Comparison of ENCODE assay signal across 21 cellular contexts in the genomic region with DNA sequence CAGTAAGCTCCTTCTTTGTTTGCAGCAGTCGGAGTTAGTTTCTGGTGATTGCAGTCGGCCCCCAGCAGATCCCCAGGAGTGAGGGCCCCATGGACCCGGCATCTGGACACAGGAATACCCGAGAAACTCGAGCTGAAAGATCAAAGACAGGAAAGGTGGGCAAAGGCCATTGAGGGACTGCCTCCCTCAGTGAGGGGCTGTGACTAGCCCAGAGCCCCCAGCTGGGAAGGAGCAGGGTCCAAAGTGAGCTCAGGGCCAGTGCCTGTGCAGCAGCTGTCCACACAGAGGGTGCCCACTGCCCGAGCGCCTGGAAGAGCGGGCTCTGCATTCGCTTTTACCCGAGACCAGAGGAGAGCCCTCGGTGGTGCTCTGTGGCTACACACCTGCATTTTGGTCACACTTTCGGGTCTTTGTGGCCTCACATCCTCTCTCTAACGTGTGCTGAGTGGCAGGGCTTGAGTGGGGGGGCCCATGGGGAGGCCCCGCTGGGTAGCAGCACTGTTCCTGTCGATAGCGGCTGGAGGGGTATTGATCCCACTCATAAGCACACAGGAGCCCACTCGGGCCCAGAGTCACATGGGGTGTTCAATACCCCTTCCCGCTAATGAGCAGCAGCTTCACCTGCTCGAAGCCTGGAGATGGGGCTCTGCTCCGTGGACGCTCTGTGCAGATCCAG.
A peak's percentile ranks its signal among the peaks of the same experiment; 100 is the strongest.
DNase-seq lines count a peak whose midpoint lies in the region; ATAC-seq and TF ChIP-seq lines count a peak whose summit lies in the region.
"Had no signal": no experiment of that assay in that cellular context is flagged by ENCODE, and none has a peak within 500 bp of the region (broad histone marks: within the 10 kb centered on the region; RNA-seq: fewer than 3 reads in every experiment).

No MANE protein-coding gene starts in this region.

- TF ChIP-seq CTCF in MM.1S (IDR thresholded peaks at IDR 0.05; ENCODE audit: low read length), result no peak

- H3K36me3 Mint-ChIP-seq in activated CD8-positive, alpha-beta memory T cell treated with anti-CD3 and anti-CD28 coated beads, Interleukin-2, amount 10 ng/mL, durations not matched to agents 7 days and 5 days, result no peaks in the 10 kb centered on the region
- H3K36me3 Mint-ChIP-seq: CD8-positive, alpha-beta T cell had no signal

- no peak overlapping the region for H3K4me2 ChIP-seq in MM.1S (ENCODE audit: low read depth, low read length)
- H3K4me2 ChIP-seq: BLaER1 treated with 17β-estradiol and CSF1 and Interleukin-3, amounts not matched to agents 10 nM and 100 nM; PC-9 had no signal

- H3K27ac Mint-ChIP-seq in activated CD8-positive, alpha-beta memory T cell treated with anti-CD3 and anti-CD28 coated beads, Interleukin-2, amount 10 ng/mL, durations not matched to agents 7 days and 5 days, result no peak overlapping the region
- H3K27ac Mint-ChIP-seq: CD8-positive, alpha-beta T cell had no signal

- no peaks in the 10 kb centered on the region for H3K79me2 ChIP-seq in MM.1S (ENCODE audit: low read length)

- no peaks in the 10 kb centered on the region for H4K20me1 ChIP-seq in MM.1S (ENCODE audit: insufficient read depth, low read length)
- H4K20me1 ChIP-seq: BLaER1 treated with 17β-estradiol and CSF1 and Interleukin-3, amounts not matched to agents 10 nM and 100 nM had no signal

- H3K4me3 ChIP-seq in MM.1S (ENCODE audit: low read length), result no peak overlapping the region
- H3K4me3 ChIP-seq: BLaER1 treated with 17β-estradiol and CSF1 and Interleukin-3, amounts not matched to agents 10 nM and 100 nM; PC-9; SJCRH30 had no signal

- H3K36me3 ChIP-seq in MM.1S (replicated peaks; ENCODE audit: insufficient read depth, low read length), result no peaks in the 10 kb centered on the region
- H3K36me3 ChIP-seq: BLaER1 treated with 17β-estradiol and CSF1 and Interleukin-3, amounts not matched to agents 10 nM and 100 nM; SJCRH30 had no signal

- H3K9me3 Mint-ChIP-seq in activated CD8-positive, alpha-beta memory T cell treated with anti-CD3 and anti-CD28 coated beads, Interleukin-2, amount 10 ng/mL, durations not matched to agents 7 days and 5 days (ENCODE audit: low read depth), result no peaks in the 10 kb centered on the region
- H3K9me3 Mint-ChIP-seq: CD8-positive, alpha-beta T cell had no signal

- peak; percentile 16 for DNase-seq in activated CD8-positive, alpha-beta memory T cell treated with anti-CD3 and anti-CD28 coated beads, Interleukin-2, amount 10 ng/mL, durations not matched to agents 7 days and 5 days
- DNase-seq in activated CD8-positive, alpha-beta memory T cell treated with anti-CD3 and anti-CD28 coated beads, Interleukin-2, amount 50 U/mL, for 4 hours, result no peak
- peak; percentile 39 for DNase-seq in MM.1S
- peak; percentile 86 for DNase-seq in mesenteric fat pad (ENCODE audit: low spot score)
- DNase-seq in ureter (ENCODE audit: low spot score), result peak; percentile 31
- DNase-seq in SW480 (ENCODE audit: low spot score), result no peak
- no peak for DNase-seq in NCI-H2171 (lab: John Stamatoyannopoulos, UW)
- no peak for DNase-seq in NCI-H1092 treated with DMSO at 0.1 percent for 48 hours (lab: John Stamatoyannopoulos, UW)
- DNase-seq: 8988T, DMS153, GOT3, Kasumi-1, NCI-H1048, NCI-H1436, NCI-H187 treated with DMSO at 0.1 percent for 48 hours, NCI-H2107, PC-9, SJCRH30 had no signal

- H3K27me3 Mint-ChIP-seq in activated CD8-positive, alpha-beta memory T cell treated with anti-CD3 and anti-CD28 coated beads, Interleukin-2, amount 10 ng/mL, durations not matched to agents 7 days and 5 days, result no peaks in the 10 kb centered on the region

- CTCF ChIA-PET in activated CD8-positive, alpha-beta memory T cell treated with anti-CD3 and anti-CD28 coated beads, Interleukin-2, amount 10 ng/mL, durations not matched to agents 7 days and 5 days (lab: Charles Lee), result no interaction called here

- H2AFZ ChIP-seq in MM.1S (ENCODE audit: low read length), result no peak overlapping the region
- H2AFZ ChIP-seq: PC-9 had no signal

- no peak for ATAC-seq in activated CD8-positive, alpha-beta memory T cell treated with anti-CD3 and anti-CD28 coated beads, Interleukin-2, amount 10 ng/mL, durations not matched to agents 7 days and 5 days
- ATAC-seq: CD8-positive, alpha-beta T cell; HCT116 had no signal

- H3K9me3 ChIP-seq in MM.1S (replicated peaks; ENCODE audit: insufficient read depth, low read length), result no peaks in the 10 kb centered on the region
- H3K9me3 ChIP-seq: BLaER1 treated with 17β-estradiol and CSF1 and Interleukin-3, amounts not matched to agents 10 nM and 100 nM; SJCRH30 had no signal

- peaks cover 36% of the 10 kb centered on the region for H3K27me3 ChIP-seq in MM.1S (replicated peaks; ENCODE audit: insufficient read depth, low read length)
- H3K27me3 ChIP-seq: BLaER1 treated with 17β-estradiol and CSF1 and Interleukin-3, amounts not matched to agents 10 nM and 100 nM; SJCRH30 had no signal

- H3K27ac ChIP-seq in MM.1S (ENCODE audit: low read length), result no peak overlapping the region
- H3K27ac ChIP-seq: BLaER1 treated with 17β-estradiol and CSF1 and Interleukin-3, amounts not matched to agents 10 nM and 100 nM; PC-9; SJCRH30 had no signal

- H3F3A ChIP-seq in MM.1S (ENCODE audit: insufficient read depth, low read length), result no peaks in the 10 kb centered on the region

- no peaks in the 10 kb centered on the region for H3K9me2 ChIP-seq in MM.1S (replicated peaks; ENCODE audit: insufficient read depth, low read length)

- H3K4me1 Mint-ChIP-seq in activated CD8-positive, alpha-beta memory T cell treated with anti-CD3 and anti-CD28 coated beads, Interleukin-2, amount 10 ng/mL, durations not matched to agents 7 days and 5 days, result no peaks in the 10 kb centered on the region

- no peaks in the 10 kb centered on the region for H3K4me1 ChIP-seq in MM.1S (ENCODE audit: low read length)
- H3K4me1 ChIP-seq: BLaER1 treated with 17β-estradiol and CSF1 and Interleukin-3, amounts not matched to agents 10 nM and 100 nM; SJCRH30 had no signal

- no peak overlapping the region for H3K9ac ChIP-seq in MM.1S (ENCODE audit: low read length)
- H3K9ac ChIP-seq: BLaER1 treated with 17β-estradiol and CSF1 and Interleukin-3, amounts not matched to agents 10 nM and 100 nM had no signal

- no peak overlapping the region for H3K4me3 Mint-ChIP-seq in activated CD8-positive, alpha-beta memory T cell treated with anti-CD3 and anti-CD28 coated beads, Interleukin-2, amount 10 ng/mL, durations not matched to agents 7 days and 5 days
- H3K4me3 Mint-ChIP-seq: CD8-positive, alpha-beta T cell had no signal

Comparison
In these comparisons a context has a peak if more than half of its experiments do, and no peak if none do; other contexts are left out.
1. DNase-seq: peak in activated CD8-positive, alpha-beta memory T cell treated with anti-CD3 and anti-CD28 coated beads, Interleukin-2, amount 10 ng/mL, durations not matched to agents 7 days and 5 days (single experiment), MM.1S (single experiment), mesenteric fat pad (single experiment) and ureter (single experiment); none in activated CD8-positive, alpha-beta memory T cell treated with anti-CD3 and anti-CD28 coated beads, Interleukin-2, amount 50 U/mL, for 4 hours (single experiment), SW480 (single experiment), NCI-H2171 (single experiment) and NCI-H1092 treated with DMSO at 0.1 percent for 48 hours (single experiment).